ENCODE assay signal across 1 cellular context in the genomic region with DNA sequence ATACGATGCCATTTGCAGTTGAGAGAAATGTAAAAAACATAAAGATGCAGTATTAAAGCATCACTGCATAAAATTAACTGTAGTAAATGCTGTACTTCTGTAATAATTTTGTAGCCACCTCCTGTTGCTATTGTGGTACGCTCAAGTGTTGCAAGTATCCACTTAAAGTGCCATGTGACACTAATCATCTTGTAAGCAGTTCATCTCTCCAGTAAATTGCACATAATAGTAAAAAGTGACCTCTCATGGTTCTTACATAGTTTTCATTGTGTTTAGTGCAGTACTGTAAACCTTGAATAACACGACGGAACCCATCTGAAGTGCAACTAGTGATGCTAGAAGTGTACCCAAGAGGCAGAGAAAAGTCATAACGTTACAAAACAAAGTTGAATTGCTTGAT.
A peak's percentile ranks its signal among the peaks of the same experiment; 100 is the strongest.
TF ChIP-seq lines count a peak whose summit lies in the region.

No MANE protein-coding gene starts in this region.

TF ChIP-seq in HEK293, 187 proteins besides CTCF, POLR2A, EP300 and RAD21 (continued from another document):
- TF ChIP-seq ZBTB44 (tag by site-specific recombination; IDR thresholded peaks at IDR 0.05) (peak; percentile 66; the same call in 1 of the 2 replicates), ZNF626 (tag by site-specific recombination; IDR thresholded peaks at IDR 0.05) (no peak), FEZF1 (tag by site-specific recombination; IDR thresholded peaks at IDR 0.05) (peak; percentile 38; the same call in 1 of the 2 replicates)
- TF ChIP-seq, protein P1, sequence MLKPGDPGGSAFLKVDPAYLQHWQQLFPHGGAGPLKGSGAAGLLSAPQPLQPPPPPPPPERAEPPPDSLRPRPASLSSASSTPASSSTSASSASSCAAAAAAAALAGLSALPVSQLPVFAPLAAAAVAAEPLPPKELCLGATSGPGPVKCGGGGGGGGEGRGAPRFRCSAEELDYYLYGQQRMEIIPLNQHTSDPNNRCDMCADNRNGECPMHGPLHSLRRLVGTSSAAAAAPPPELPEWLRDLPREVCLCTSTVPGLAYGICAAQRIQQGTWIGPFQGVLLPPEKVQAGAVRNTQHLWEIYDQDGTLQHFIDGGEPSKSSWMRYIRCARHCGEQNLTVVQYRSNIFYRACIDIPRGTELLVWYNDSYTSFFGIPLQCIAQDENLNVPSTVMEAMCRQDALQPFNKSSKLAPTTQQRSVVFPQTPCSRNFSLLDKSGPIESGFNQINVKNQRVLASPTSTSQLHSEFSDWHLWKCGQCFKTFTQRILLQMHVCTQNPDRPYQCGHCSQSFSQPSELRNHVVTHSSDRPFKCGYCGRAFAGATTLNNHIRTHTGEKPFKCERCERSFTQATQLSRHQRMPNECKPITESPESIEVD (tag by site-specific recombination; IDR thresholded peaks at IDR 0.05): peak; percentile 83
